ENCODE assay signal across 25 cellular contexts in genomic region chr5:118029807-118030206, GRCh38.
"Had no signal": no experiment of that assay in that cellular context is flagged by ENCODE, and none has a peak within 500 bp of the region (broad histone marks: within the 10 kb centered on the region; RNA-seq: fewer than 3 reads in every experiment).

No MANE protein-coding gene starts in this region.

- DNase-seq: activated CD4-positive, alpha-beta T cell treated with anti-CD3 and anti-CD28 coated beads for 1 hour; activated CD4-positive, alpha-beta T cell treated with anti-CD3 and anti-CD28 coated beads for 4 hours; activated CD4-positive, alpha-beta T cell treated with anti-CD3 and anti-CD28 coated beads, Interleukin-2, amount 10 ng/mL, durations not matched to agents 7 days and 5 days; activated CD4-positive, alpha-beta T cell treated with anti-CD3 and anti-CD28 coated beads, Interleukin-2, amount 50 U/mL, for 48 hours; activated CD8-positive, alpha-beta memory T cell treated with anti-CD3 and anti-CD28 coated beads for 24 hours; activated CD8-positive, alpha-beta T cell treated with anti-CD3 and anti-CD28 coated beads for 36 hours; activated effector memory CD4-positive, alpha-beta T cell treated with Interleukin-2 at 50 U/mL for 16 hours; activated gamma-delta T cell treated with Interleukin-2 at 50 U/mL for 16 hours; activated naive CD4-positive, alpha-beta T cell treated with anti-CD3 and anti-CD28 coated beads, Interleukin-2, amount 50 U/mL, for 16 hours; activated naive CD4-positive, alpha-beta T cell treated with Interleukin-2 at 50 U/mL for 16 hours; activated T-cell treated with anti-CD3 and anti-CD28 coated beads, Interleukin-2, amount 50 U/mL, for 4 hours; amniotic stem cell; anterior cingulate cortex; brain microvascular endothelial cell; dorsolateral prefrontal cortex; effector memory CD4-positive, alpha-beta T cell; endodermal cell; foreskin fibroblast; head of caudate nucleus; hippocampal formation had no signal

- H3K27ac ChIP-seq: brain microvascular endothelial cell, coronary artery, dorsolateral prefrontal cortex, VCaP had no signal

- ATAC-seq: activated CD8-positive, alpha-beta T cell treated with anti-CD3 and anti-CD28 coated beads for 36 hours; activated T-cell treated with anti-CD3 and anti-CD28 coated beads, Interleukin-2, amount 50 U/mL, for 4 hours; activated T-helper 17 cell treated with anti-CD3 and anti-CD28 coated beads, Interleukin-2, amount 50 U/mL, for 72 hours; esophagus mucosa; WTC11 had no signal

- H3K4me3 ChIP-seq: coronary artery, dorsolateral prefrontal cortex had no signal

- H3K36me3 ChIP-seq: brain microvascular endothelial cell had no signal

- H3K27me3 ChIP-seq: brain microvascular endothelial cell, dorsolateral prefrontal cortex had no signal
